23 cellular contexts compared by ENCODE assay signal in genomic region chrX:70117738-70118137, GRCh38. TPM values are rescaled to one million over a fixed set of nuclear protein-coding genes. Genes with fewer than 3 reads are reported as not detected.
DNase-seq lines count a peak whose midpoint lies in the region; ATAC-seq lines count a peak whose summit lies in the region.
"Had no signal": no experiment of that assay in that cellular context is flagged by ENCODE, and none has a peak within 500 bp of the region (broad histone marks: within the 10 kb centered on the region; RNA-seq: fewer than 3 reads in every experiment).

No MANE protein-coding gene starts in this region.

- peak; percentile 69 for ATAC-seq in esophagus mucosa
- no peak for ATAC-seq in GM19328 (IDR thresholded peaks at IDR 0.05; ENCODE audit: unreplicated experiment)
- ATAC-seq: GM23338 had no signal

- DNase-seq in NCI-H2029 treated with DMSO at 0.1 percent for 48 hours (lab: John Stamatoyannopoulos, UW): peak; percentile 3
- DNase-seq in NCI-H2029 (lab: John Stamatoyannopoulos, UW): no peak
- peak; percentile 70 for DNase-seq in NCI-H510A (lab: John Stamatoyannopoulos, UW)
- no peak for DNase-seq in pons (ENCODE audit: low spot score)
- no peak for DNase-seq in stimulated activated CD4-positive, alpha-beta T cell treated with anti-CD3 and anti-CD28 coated beads, Interleukin-2, amount 100 ng/mL, for 48 hours
- DNase-seq: 8988T; ACHN; BE2C; CD8-positive, alpha-beta memory T cell; DMS153; KBM-7; MG63; NCI-H2081; NCI-H446 treated with DMSO at 0.1 percent for 48 hours; NCI-H69; RPMI8226; SHP77 had no signal

RNA-seq across cellular contexts. Expression of gene IGBP1, which starts 15.5 kb away (rescaled TPM):
- 36.5 TPM for total RNA-seq in esophagus mucosa

RNA-seq across cellular contexts. Expression of gene OTUD6A, which starts 55.5 kb away (rescaled TPM):
- total RNA-seq in esophagus mucosa: not detected
- total RNA-seq: CD8-positive, alpha-beta memory T cell; Daoy; G401; SK-MEL-5 had no signal

RNA-seq across cellular contexts. Expression of gene DGAT2L6, which starts 59.5 kb away (rescaled TPM):
- not detected for total RNA-seq in esophagus mucosa
- total RNA-seq: CD8-positive, alpha-beta memory T cell; G401; GM23338 had no signal

Comparison
In these comparisons a context has a peak if more than half of its experiments do, and no peak if none do; other contexts are left out.
1. DNase-seq: peak in NCI-H2029 treated with DMSO at 0.1 percent for 48 hours (single experiment) and NCI-H510A (single experiment); none in NCI-H2029 (single experiment), pons (single experiment) and stimulated activated CD4-positive, alpha-beta T cell treated with anti-CD3 and anti-CD28 coated beads, Interleukin-2, amount 100 ng/mL, for 48 hours (0 of 2).